Comparison of ENCODE assay signal across 9 cellular contexts in the genomic region with DNA sequence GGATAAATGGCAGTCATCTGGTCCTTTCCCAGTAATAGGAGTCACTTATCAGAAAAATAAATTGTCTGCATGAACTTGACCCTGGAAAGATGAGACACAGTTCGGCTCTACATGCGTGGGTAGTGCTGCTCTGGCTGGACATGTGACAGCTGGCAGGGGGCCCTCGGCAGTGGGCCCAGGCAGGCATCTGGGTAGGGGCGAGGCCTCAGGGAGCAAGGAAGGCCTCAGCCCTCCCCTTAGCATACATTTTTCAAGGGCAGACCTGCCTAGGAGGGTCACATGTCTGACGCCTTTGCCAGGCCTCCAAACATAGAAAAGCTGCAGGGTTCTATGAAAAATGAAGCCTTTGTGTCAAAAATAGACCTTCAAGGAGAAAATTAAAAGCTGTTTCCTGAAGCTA. TPM values are rescaled to one million over a fixed set of nuclear protein-coding genes. Genes with fewer than 3 reads are reported as not detected.
A peak's percentile ranks its signal among the peaks of the same experiment; 100 is the strongest.
DNase-seq lines count a peak whose midpoint lies in the region; ATAC-seq and TF ChIP-seq lines count a peak whose summit lies in the region.
"Had no signal": no experiment of that assay in that cellular context is flagged by ENCODE, and none has a peak within 500 bp of the region (broad histone marks: within the 10 kb centered on the region; RNA-seq: fewer than 3 reads in every experiment).

No MANE protein-coding gene starts in this region.

- H3K36me3 ChIP-seq in Loucy (ENCODE audit: insufficient read depth, low read length) (no peaks in the 10 kb centered on the region), brain microvascular endothelial cell (replicated peaks) (no peaks in the 10 kb centered on the region), stomach (no peaks in the 10 kb centered on the region)

- TF ChIP-seq CTCF in Loucy (conservative IDR thresholded peaks at IDR 0.05; ENCODE audit: low read length) (no peak), brain microvascular endothelial cell (IDR thresholded peaks at IDR 0.05; ENCODE audit: low read depth, low read length, missing control alignments) (no peak), stomach (IDR thresholded peaks at IDR 0.05) (no peak)

- TF ChIP-seq POLR2A in stomach (IDR thresholded peaks at IDR 0.05): no peak

- no peaks in the 10 kb centered on the region for H4K20me1 ChIP-seq in Loucy (ENCODE audit: insufficient read depth, low read length, poor library complexity, severe bottlenecking)

- H3F3A ChIP-seq in Loucy (ENCODE audit: low read depth): no peaks in the 10 kb centered on the region

- H3K9me3 ChIP-seq in Loucy (ENCODE audit: insufficient read depth, low read depth, low read length) (no peaks in the 10 kb centered on the region), stomach (no peaks in the 10 kb centered on the region)

- no peak for ATAC-seq in HG03521 (IDR thresholded peaks at IDR 0.05; ENCODE audit: unreplicated experiment)
- no peak for ATAC-seq in HG03439 (IDR thresholded peaks at IDR 0.05; ENCODE audit: unreplicated experiment)

- 0 out of 2 replicates have a peak overlapping the region, but pooled peaks have one; percentile 60 for H2AFZ ChIP-seq in Loucy (ENCODE audit: low read length)

- H3K4me1 ChIP-seq in Loucy (ENCODE audit: insufficient read depth, low read length, poor library complexity, severe bottlenecking) (no peaks in the 10 kb centered on the region), stomach (peaks cover 5 to 19% (median 12%) of the 10 kb centered on the region in 4 donors)

- in situ Hi-C loops in brain microvascular endothelial cell (cut with HindIII; ENCODE audit: low pct_ligation_motif_present, low sequenced_read_pairs): no loop called here

- 17 to 23% (median 21%) methylated on average over 5 of the region's 5 CpGs for WGBS in stomach, 5 donors

- TF ChIP-seq EP300 in stomach (IDR thresholded peaks at IDR 0.05): no peak

- no peak overlapping the region for H3K4me2 ChIP-seq in Loucy (ENCODE audit: low read depth, low read length, poor library complexity, severe bottlenecking)

- intact Hi-C loops in stomach (cut with DNase I; ENCODE audit: low total_unique reads): no loop called here

- H3K9ac ChIP-seq in Loucy (ENCODE audit: low read depth, low read length, poor library complexity, severe bottlenecking): no peak overlapping the region

- H3K27ac ChIP-seq in brain microvascular endothelial cell (no peak overlapping the region), stomach (peak overlapping the region in 4 of 5 donors; percentile 17 to 74 (median 58))

- H3K79me2 ChIP-seq in Loucy (ENCODE audit: insufficient read depth, low read length): no peaks in the 10 kb centered on the region

- DNase-seq in brain microvascular endothelial cell (peak; percentile 18), inferior parietal cortex (ENCODE audit: extremely low spot score) (peak; percentile 30), stomach (peak; percentile 82), amniotic stem cell (lab: John Stamatoyannopoulos, UW) (no peak)
- no peak for DNase-seq in stimulated activated CD4-positive, alpha-beta T cell treated with anti-CD3 and anti-CD28 coated beads, Interleukin-4, amount 100 ng/mL, for 1 hour
- DNase-seq: RPMI8226 had no signal

- H3K4me3 ChIP-seq in Loucy (ENCODE audit: low read length, poor library complexity, severe bottlenecking) (no peak overlapping the region), brain microvascular endothelial cell (ENCODE audit: low read depth, low read length) (no peak overlapping the region), stomach (no peak overlapping the region)

- no peaks in the 10 kb centered on the region for H3K9me2 ChIP-seq in Loucy (replicated peaks; ENCODE audit: low read depth, low read length)

- H3K27me3 ChIP-seq in Loucy (ENCODE audit: insufficient read depth, low read length, poor library complexity, severe bottlenecking) (no peaks in the 10 kb centered on the region), brain microvascular endothelial cell (replicated peaks) (no peaks in the 10 kb centered on the region), stomach (no peaks in the 10 kb centered on the region)

RNA-seq across cellular contexts. Expression of a gene that starts 12.8 kb away (rescaled TPM):
- 10 to 100 TPM; 27.4 to 89.3 (median 45.2) TPM for total RNA-seq in stomach
- polyA plus RNA-seq in stomach: 10 to 100 TPM; 27.0 to 44.7 (median 40.6) TPM

RNA-seq across cellular contexts. Expression of a gene that starts 47.9 kb away (rescaled TPM):
- 10 to 100 TPM in 4 of 5 donors, 1 to 10 TPM in 1; 7.1 to 34.0 (median 21.7) TPM for total RNA-seq in stomach
- 100 to 1,000 TPM; 121 to 154 (median 145) TPM for polyA plus RNA-seq in stomach

Comparison
In these comparisons a context has a peak if more than half of its experiments do, and no peak if none do; other contexts are left out.
1. DNase-seq: peak in brain microvascular endothelial cell (single experiment), inferior parietal cortex (single experiment) and stomach (single experiment); none in stimulated activated CD4-positive, alpha-beta T cell treated with anti-CD3 and anti-CD28 coated beads, Interleukin-4, amount 100 ng/mL, for 1 hour (single experiment) and amniotic stem cell (single experiment).